ENCODE assay signal across 8 cellular contexts in genomic region chr3:9770276-9770812, GRCh38. TPM values are rescaled to one million over a fixed set of nuclear protein-coding genes. Genes with fewer than 3 reads are reported as not detected.
DNase-seq lines count a peak whose midpoint lies in the region; ATAC-seq and TF ChIP-seq lines count a peak whose summit lies in the region.

No MANE protein-coding gene starts in this region.

- no peak for TF ChIP-seq CTCF in HL-60 (IDR thresholded peaks at IDR 0.05; ENCODE audit: insufficient read depth, low read length)
- no peak for TF ChIP-seq CTCF in right atrium auricular region (IDR thresholded peaks at IDR 0.05)

- H3K27ac ChIP-seq in HL-60 (replicated peaks), result peak overlapping the region; percentile 64
- peak overlapping the region; percentile 48 for H3K27ac ChIP-seq in adipose tissue (ENCODE audit: low read depth, low read length)
- peak overlapping the region; percentile 84 to 88 for H3K27ac ChIP-seq in right atrium auricular region
- peak overlapping the region; percentile 89 for H3K27ac ChIP-seq in rectal smooth muscle tissue (ENCODE audit: low read depth, low read length)

- peaks cover 6% of the 10 kb centered on the region for H3K36me3 ChIP-seq in right atrium auricular region
- peaks cover 6% of the 10 kb centered on the region for H3K36me3 ChIP-seq in rectal smooth muscle tissue (ENCODE audit: control insufficient read depth, insufficient read depth, low read length)

- ATAC-seq in HG03442 (IDR thresholded peaks at IDR 0.05; ENCODE audit: unreplicated experiment) (no peak), GM21447 (IDR thresholded peaks at IDR 0.05; ENCODE audit: unreplicated experiment) (no peak), HG03025 (IDR thresholded peaks at IDR 0.05; ENCODE audit: low FRiP score, unreplicated experiment) (no peak)

- no peak overlapping the region for H3K9ac ChIP-seq in rectal smooth muscle tissue (ENCODE audit: low read length)

- WGBS in adipose tissue, 3 donors, result 8 to 13% (median 8%) methylated on average over 15 of the region's 15 CpGs

- peaks cover 0 to 42% of the 10 kb centered on the region in 2 donors for H3K4me1 ChIP-seq in right atrium auricular region
- H3K4me1 ChIP-seq in rectal smooth muscle tissue (ENCODE audit: control insufficient read depth, insufficient read depth, low read length), result peaks cover 13% of the 10 kb centered on the region

- H3K27me3 ChIP-seq in HL-60 (ENCODE audit: insufficient read depth, poor library complexity, severe bottlenecking), result no peaks in the 10 kb centered on the region
- no peaks in the 10 kb centered on the region for H3K27me3 ChIP-seq in right atrium auricular region
- H3K27me3 ChIP-seq in rectal smooth muscle tissue (ENCODE audit: control insufficient read depth, insufficient read depth, low read length), result no peaks in the 10 kb centered on the region

- H3K9me3 ChIP-seq in right atrium auricular region, result no peaks in the 10 kb centered on the region

- H3K4me3 ChIP-seq in HL-60 (replicated peaks; ENCODE audit: insufficient read depth, low read length) (peak overlapping the region; percentile 80), right atrium auricular region (peak overlapping the region; percentile 75 to 77), rectal smooth muscle tissue (ENCODE audit: low read length) (peak overlapping the region; percentile 75)

- DNase-seq in HL-60 (ENCODE audit: low read depth in 1 of 2, low spot score in 1 of 2), result no peak
- peak; percentile 91 for DNase-seq in right atrium auricular region (ENCODE audit: low spot score)
- no peak for DNase-seq in NCI-H226

RNA-seq across cellular contexts. Expression of gene CAMK1, which starts 0.6 kb away (rescaled TPM):
- polyA plus RNA-seq in adipose tissue, result 100 to 1,000 TPM in 1 of 3 donors, 10 to 100 TPM in 2; 13.4 to 121 (median 80.1) TPM
- total RNA-seq in right atrium auricular region, result 10 to 100 TPM; 16.4 to 40.2 TPM

RNA-seq across cellular contexts. Expression of gene OGG1, which starts 20.6 kb away (rescaled TPM):
- 10 to 100 TPM in 2 of 3 donors, 1 to 10 TPM in 1; 8.6 to 24.4 (median 13.9) TPM for polyA plus RNA-seq in adipose tissue
- total RNA-seq in right atrium auricular region, result 10 to 100 TPM; 10.8 to 12.2 TPM

RNA-seq across cellular contexts. Expression of gene TADA3, which starts 21.9 kb away (rescaled TPM):
- 10 to 100 TPM; 21.0 to 49.8 (median 38.0) TPM for polyA plus RNA-seq in adipose tissue
- 10 to 100 TPM; 43.6 to 57.3 TPM for total RNA-seq in right atrium auricular region

RNA-seq across cellular contexts. Expression of gene ARPC4, which starts 22.5 kb away (rescaled TPM):
- 100 to 1,000 TPM in 2 of 3 donors, 10 to 100 TPM in 1; 68.9 to 121 (median 111) TPM for polyA plus RNA-seq in adipose tissue
- total RNA-seq in right atrium auricular region, result 10 to 100 TPM; 69.0 to 89.6 TPM

RNA-seq across cellular contexts. Expression of gene BRPF1, which starts 38.8 kb away (rescaled TPM):
- polyA plus RNA-seq in adipose tissue, result 10 to 100 TPM in 1 of 3 donors, 1 to 10 TPM in 2; 4.8 to 12.8 (median 7.5) TPM
- total RNA-seq in right atrium auricular region, result 10 to 100 TPM in 1 of 2 donors, 1 to 10 TPM in 1; 8.8 to 15.3 TPM
